7 cellular contexts compared by ENCODE assay signal in genomic region chr2:239288951-239289481, GRCh38.
DNase-seq lines count a peak whose midpoint lies in the region; ATAC-seq and TF ChIP-seq lines count a peak whose summit lies in the region.

No MANE protein-coding gene starts in this region.

- H3K4me3 ChIP-seq in adipocyte (ENCODE audit: low read length), result peak overlapping the region; percentile 48

- peaks cover 6% of the 10 kb centered on the region for H3K27me3 Mint-ChIP-seq in nephron progenitor cell (ENCODE audit: low read depth, poor library complexity)

- peak overlapping the region; percentile 92 for H3K27ac Mint-ChIP-seq in nephron progenitor cell

- DNase-seq in GM20000 (ENCODE audit: low spot score), result peak; percentile 80
- DNase-seq in adipocyte (ENCODE audit: low read depth), result peak; percentile 21
- DNase-seq in nephron progenitor cell, result no peak
- no peak for DNase-seq in glomerular visceral epithelial cell (ENCODE audit: extremely low spot score)
- DNase-seq in activated CD8-positive, alpha-beta memory T cell treated with anti-CD3 and anti-CD28 coated beads for 24 hours, result no peak
- DNase-seq in Ammon's horn (ENCODE audit: low spot score), result no peak

- H3K9me3 ChIP-seq in adipocyte (ENCODE audit: control insufficient read depth, low read length), result no peaks in the 10 kb centered on the region

- no peak overlapping the region for H3K4me3 Mint-ChIP-seq in nephron progenitor cell

- no peaks in the 10 kb centered on the region for H3K36me3 Mint-ChIP-seq in nephron progenitor cell (ENCODE audit: low read depth)

- peak overlapping the region; percentile 67 for H3K9ac ChIP-seq in adipocyte (ENCODE audit: low read length)

- peaks cover 38% of the 10 kb centered on the region for H3K4me1 ChIP-seq in adipocyte (ENCODE audit: control insufficient read depth, insufficient read depth, low read length)

- H3K9me3 Mint-ChIP-seq in nephron progenitor cell, result no peaks in the 10 kb centered on the region

- no peaks in the 10 kb centered on the region for H3K27me3 ChIP-seq in adipocyte (replicated peaks; ENCODE audit: control insufficient read depth, insufficient read depth, low read length)

- peak; percentile 63 for ATAC-seq in HG03159 (IDR thresholded peaks at IDR 0.05; ENCODE audit: unreplicated experiment)

- H3K36me3 ChIP-seq in adipocyte (ENCODE audit: control insufficient read depth, insufficient read depth, low read length, severe bottlenecking), result no peaks in the 10 kb centered on the region

- TF ChIP-seq CTCF in GM20000 (IDR thresholded peaks at IDR 0.05; ENCODE audit: extremely low read depth, missing control alignments) (no peak), nephron progenitor cell (IDR thresholded peaks at IDR 0.05) (no peak)

- H3K4me1 Mint-ChIP-seq in nephron progenitor cell, result peaks cover 96% of the 10 kb centered on the region

Comparison
In these comparisons a context has a peak if more than half of its experiments do, and no peak if none do; other contexts are left out.
1. DNase-seq: peak in GM20000 (single experiment) and adipocyte (single experiment); none in nephron progenitor cell (single experiment), glomerular visceral epithelial cell (single experiment), activated CD8-positive, alpha-beta memory T cell treated with anti-CD3 and anti-CD28 coated beads for 24 hours (single experiment) and Ammon's horn (single experiment).